In the genomic region with DNA sequence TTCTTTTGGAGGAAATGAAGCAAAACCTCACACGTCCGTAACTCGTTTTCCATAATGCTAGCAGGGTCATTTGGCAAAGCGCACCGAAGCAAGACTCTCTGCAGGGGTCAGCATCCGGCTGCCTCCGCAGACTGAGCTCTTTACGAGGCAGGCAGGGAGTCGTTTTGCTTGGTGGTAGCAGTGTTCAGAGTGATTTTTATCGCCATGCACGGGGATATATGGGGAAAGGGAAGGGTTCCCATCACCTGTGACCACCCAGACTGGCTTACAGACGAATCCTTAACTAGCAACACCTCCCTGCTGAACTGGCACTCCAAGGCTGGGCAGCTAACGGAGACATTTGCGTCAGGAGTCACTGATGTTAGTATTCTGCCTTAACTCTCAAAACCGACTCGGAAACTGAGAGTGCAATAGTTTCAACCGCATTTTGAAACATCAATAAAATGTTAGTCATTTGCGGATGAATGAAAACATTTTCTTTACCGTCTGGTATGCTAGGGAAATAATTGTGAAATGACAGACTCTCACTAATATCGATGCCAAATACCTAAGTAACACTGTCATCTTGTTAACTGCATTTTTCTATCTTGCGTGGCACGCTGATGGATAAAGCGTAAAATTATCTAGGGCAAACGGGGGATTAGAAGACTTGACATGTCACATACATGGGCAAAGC, we compare ENCODE assay signal across 1 cellular context.
TF ChIP-seq lines count a peak whose summit lies in the region.

No MANE protein-coding gene starts in this region.

TF ChIP-seq in GM12878, 131 proteins besides CTCF, POLR2A, EP300 and RAD21 (continued from another document):
- TF ChIP-seq, protein P1, sequence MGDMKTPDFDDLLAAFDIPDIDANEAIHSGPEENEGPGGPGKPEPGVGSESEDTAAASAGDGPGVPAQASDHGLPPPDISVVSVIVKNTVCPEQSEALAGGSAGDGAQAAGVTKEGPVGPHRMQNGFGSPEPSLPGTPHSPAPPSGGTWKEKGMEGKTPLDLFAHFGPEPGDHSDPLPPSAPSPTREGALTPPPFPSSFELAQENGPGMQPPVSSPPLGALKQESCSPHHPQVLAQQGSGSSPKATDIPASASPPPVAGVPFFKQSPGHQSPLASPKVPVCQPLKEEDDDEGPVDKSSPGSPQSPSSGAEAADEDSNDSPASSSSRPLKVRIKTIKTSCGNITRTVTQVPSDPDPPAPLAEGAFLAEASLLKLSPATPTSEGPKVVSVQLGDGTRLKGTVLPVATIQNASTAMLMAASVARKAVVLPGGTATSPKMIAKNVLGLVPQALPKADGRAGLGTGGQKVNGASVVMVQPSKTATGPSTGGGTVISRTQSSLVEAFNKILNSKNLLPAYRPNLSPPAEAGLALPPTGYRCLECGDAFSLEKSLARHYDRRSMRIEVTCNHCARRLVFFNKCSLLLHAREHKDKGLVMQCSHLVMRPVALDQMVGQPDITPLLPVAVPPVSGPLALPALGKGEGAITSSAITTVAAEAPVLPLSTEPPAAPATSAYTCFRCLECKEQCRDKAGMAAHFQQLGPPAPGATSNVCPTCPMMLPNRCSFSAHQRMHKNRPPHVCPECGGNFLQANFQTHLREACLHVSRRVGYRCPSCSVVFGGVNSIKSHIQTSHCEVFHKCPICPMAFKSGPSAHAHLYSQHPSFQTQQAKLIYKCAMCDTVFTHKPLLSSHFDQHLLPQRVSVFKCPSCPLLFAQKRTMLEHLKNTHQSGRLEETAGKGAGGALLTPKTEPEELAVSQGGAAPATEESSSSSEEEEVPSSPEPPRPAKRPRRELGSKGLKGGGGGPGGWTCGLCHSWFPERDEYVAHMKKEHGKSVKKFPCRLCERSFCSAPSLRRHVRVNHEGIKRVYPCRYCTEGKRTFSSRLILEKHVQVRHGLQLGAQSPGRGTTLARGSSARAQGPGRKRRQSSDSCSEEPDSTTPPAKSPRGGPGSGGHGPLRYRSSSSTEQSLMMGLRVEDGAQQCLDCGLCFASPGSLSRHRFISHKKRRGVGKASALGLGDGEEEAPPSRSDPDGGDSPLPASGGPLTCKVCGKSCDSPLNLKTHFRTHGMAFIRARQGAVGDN (IDR thresholded peaks at IDR 0.05) = no peak
- TF ChIP-seq EZH2 (IDR thresholded peaks at IDR 0.05; ENCODE audit: borderline replicate concordance, control insufficient read depth, low read depth, low read length) (no peak), HDGF (IDR thresholded peaks at IDR 0.05) (no peak), SMAD5 (IDR thresholded peaks at IDR 0.05; ENCODE audit: low read depth) (no peak), BHLHE40 (IDR thresholded peaks at IDR 0.05; ENCODE audit: borderline replicate concordance in 1 of 2, low read depth in 2 of 2, low read length in 1 of 2) (no peak), FOS (IDR thresholded peaks at IDR 0.05; ENCODE audit: borderline replicate concordance, extremely low read depth, insufficient read length) (no peak), KLF5 (IDR thresholded peaks at IDR 0.05; ENCODE audit: partially characterized antibody) (no peak), POU2F2 (IDR thresholded peaks at IDR 0.05; ENCODE audit: borderline replicate concordance, low read depth, low read length) (no peak), MEF2B (IDR thresholded peaks at IDR 0.05; ENCODE audit: partially characterized antibody, poor library complexity, severe bottlenecking) (no peak), RELA (IDR thresholded peaks at IDR 0.05; ENCODE audit: borderline replicate concordance, partially characterized antibody) (no peak), TAF1 (IDR thresholded peaks at IDR 0.05; ENCODE audit: borderline replicate concordance, low read depth, low read length) (no peak), MEF2A (IDR thresholded peaks at IDR 0.05; ENCODE audit: insufficient read depth, low read depth, low read length) (no peak), IRF4 (IDR thresholded peaks at IDR 0.05; ENCODE audit: low read depth, low read length) (peak; percentile 72; the same call in 1 of the 2 replicates), JUNB (IDR thresholded peaks at IDR 0.05) (peak; percentile 87), SUZ12 (IDR thresholded peaks at IDR 0.05; ENCODE audit: unreplicated experiment) (no peak), HDAC6 (IDR thresholded peaks at IDR 0.05; ENCODE audit: unreplicated experiment) (no peak), ZBED1 (IDR thresholded peaks at IDR 0.05; ENCODE audit: borderline replicate concordance) (peak; percentile 44; the same call in 1 of the 2 replicates), SIX5 (IDR thresholded peaks at IDR 0.05; ENCODE audit: low read depth, low read length, severe bottlenecking) (no peak), ESRRA (IDR thresholded peaks at IDR 0.05; ENCODE audit: low read length) (no peak), CHD2 (IDR thresholded peaks at IDR 0.05; ENCODE audit: borderline replicate concordance, low read depth, low read length) (no peak), YBX1 (IDR thresholded peaks at IDR 0.05) (no peak), ZNF217 (IDR thresholded peaks at IDR 0.05) (no peak), ZNF24 (IDR thresholded peaks at IDR 0.05) (no peak), MXI1 (IDR thresholded peaks at IDR 0.05; ENCODE audit: low read depth, low read length) (no peak), NBN (IDR thresholded peaks at IDR 0.05) (no peak), RAD51 (IDR thresholded peaks at IDR 0.05) (no peak), POLR2AphosphoS2 (IDR thresholded peaks at IDR 0.05; ENCODE audit: low read depth, low read length) (no peak), SMARCA5 (IDR thresholded peaks at IDR 0.05) (no peak), NFXL1 (IDR thresholded peaks at IDR 0.05; ENCODE audit: borderline replicate concordance) (no peak), EGR1 (IDR thresholded peaks at IDR 0.05; ENCODE audit: borderline replicate concordance in 1 of 2, low read depth in 2 of 2, low read length in 2 of 2) (no peak), GATAD2B (conservative IDR thresholded peaks at IDR 0.05; ENCODE audit: low read depth) (no peak), ZZZ3 (IDR thresholded peaks at IDR 0.05; ENCODE audit: control insufficient read depth, insufficient read length, low read depth) (no peak)
- TF ChIP-seq, protein P2, sequence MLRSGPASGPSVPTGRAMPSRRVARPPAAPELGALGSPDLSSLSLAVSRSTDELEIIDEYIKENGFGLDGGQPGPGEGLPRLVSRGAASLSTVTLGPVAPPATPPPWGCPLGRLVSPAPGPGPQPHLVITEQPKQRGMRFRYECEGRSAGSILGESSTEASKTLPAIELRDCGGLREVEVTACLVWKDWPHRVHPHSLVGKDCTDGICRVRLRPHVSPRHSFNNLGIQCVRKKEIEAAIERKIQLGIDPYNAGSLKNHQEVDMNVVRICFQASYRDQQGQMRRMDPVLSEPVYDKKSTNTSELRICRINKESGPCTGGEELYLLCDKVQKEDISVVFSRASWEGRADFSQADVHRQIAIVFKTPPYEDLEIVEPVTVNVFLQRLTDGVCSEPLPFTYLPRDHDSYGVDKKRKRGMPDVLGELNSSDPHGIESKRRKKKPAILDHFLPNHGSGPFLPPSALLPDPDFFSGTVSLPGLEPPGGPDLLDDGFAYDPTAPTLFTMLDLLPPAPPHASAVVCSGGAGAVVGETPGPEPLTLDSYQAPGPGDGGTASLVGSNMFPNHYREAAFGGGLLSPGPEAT (IDR thresholded peaks at IDR 0.05; ENCODE audit: low read depth) = no peak
- TF ChIP-seq, protein P3, sequence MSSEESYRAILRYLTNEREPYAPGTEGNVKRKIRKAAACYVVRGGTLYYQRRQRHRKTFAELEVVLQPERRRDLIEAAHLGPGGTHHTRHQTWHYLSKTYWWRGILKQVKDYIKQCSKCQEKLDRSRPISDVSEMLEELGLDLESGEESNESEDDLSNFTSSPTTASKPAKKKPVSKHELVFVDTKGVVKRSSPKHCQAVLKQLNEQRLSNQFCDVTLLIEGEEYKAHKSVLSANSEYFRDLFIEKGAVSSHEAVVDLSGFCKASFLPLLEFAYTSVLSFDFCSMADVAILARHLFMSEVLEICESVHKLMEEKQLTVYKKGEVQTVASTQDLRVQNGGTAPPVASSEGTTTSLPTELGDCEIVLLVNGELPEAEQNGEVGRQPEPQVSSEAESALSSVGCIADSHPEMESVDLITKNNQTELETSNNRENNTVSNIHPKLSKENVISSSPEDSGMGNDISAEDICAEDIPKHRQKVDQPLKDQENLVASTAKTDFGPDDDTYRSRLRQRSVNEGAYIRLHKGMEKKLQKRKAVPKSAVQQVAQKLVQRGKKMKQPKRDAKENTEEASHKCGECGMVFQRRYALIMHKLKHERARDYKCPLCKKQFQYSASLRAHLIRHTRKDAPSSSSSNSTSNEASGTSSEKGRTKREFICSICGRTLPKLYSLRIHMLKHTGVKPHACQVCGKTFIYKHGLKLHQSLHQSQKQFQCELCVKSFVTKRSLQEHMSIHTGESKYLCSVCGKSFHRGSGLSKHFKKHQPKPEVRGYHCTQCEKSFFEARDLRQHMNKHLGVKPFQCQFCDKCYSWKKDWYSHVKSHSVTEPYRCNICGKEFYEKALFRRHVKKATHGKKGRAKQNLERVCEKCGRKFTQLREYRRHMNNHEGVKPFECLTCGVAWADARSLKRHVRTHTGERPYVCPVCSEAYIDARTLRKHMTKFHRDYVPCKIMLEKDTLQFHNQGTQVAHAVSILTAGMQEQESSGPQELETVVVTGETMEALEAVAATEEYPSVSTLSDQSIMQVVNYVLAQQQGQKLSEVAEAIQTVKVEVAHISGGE (CRISPR knock-in tag; IDR thresholded peaks at IDR 0.05) = no peak
- TF ChIP-seq, protein P4, sequence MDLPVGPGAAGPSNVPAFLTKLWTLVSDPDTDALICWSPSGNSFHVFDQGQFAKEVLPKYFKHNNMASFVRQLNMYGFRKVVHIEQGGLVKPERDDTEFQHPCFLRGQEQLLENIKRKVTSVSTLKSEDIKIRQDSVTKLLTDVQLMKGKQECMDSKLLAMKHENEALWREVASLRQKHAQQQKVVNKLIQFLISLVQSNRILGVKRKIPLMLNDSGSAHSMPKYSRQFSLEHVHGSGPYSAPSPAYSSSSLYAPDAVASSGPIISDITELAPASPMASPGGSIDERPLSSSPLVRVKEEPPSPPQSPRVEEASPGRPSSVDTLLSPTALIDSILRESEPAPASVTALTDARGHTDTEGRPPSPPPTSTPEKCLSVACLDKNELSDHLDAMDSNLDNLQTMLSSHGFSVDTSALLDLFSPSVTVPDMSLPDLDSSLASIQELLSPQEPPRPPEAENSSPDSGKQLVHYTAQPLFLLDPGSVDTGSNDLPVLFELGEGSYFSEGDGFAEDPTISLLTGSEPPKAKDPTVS (IDR thresholded peaks at IDR 0.05; ENCODE audit: low read depth, low read length) = no peak
- TF ChIP-seq, protein P5, sequence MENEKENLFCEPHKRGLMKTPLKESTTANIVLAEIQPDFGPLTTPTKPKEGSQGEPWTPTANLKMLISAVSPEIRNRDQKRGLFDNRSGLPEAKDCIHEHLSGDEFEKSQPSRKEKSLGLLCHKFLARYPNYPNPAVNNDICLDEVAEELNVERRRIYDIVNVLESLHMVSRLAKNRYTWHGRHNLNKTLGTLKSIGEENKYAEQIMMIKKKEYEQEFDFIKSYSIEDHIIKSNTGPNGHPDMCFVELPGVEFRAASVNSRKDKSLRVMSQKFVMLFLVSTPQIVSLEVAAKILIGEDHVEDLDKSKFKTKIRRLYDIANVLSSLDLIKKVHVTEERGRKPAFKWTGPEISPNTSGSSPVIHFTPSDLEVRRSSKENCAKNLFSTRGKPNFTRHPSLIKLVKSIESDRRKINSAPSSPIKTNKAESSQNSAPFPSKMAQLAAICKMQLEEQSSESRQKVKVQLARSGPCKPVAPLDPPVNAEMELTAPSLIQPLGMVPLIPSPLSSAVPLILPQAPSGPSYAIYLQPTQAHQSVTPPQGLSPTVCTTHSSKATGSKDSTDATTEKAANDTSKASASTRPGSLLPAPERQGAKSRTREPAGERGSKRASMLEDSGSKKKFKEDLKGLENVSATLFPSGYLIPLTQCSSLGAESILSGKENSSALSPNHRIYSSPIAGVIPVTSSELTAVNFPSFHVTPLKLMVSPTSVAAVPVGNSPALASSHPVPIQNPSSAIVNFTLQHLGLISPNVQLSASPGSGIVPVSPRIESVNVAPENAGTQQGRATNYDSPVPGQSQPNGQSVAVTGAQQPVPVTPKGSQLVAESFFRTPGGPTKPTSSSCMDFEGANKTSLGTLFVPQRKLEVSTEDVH (IDR thresholded peaks at IDR 0.05; ENCODE audit: low read depth, partially characterized antibody) = no peak
- TF ChIP-seq, protein P6, sequence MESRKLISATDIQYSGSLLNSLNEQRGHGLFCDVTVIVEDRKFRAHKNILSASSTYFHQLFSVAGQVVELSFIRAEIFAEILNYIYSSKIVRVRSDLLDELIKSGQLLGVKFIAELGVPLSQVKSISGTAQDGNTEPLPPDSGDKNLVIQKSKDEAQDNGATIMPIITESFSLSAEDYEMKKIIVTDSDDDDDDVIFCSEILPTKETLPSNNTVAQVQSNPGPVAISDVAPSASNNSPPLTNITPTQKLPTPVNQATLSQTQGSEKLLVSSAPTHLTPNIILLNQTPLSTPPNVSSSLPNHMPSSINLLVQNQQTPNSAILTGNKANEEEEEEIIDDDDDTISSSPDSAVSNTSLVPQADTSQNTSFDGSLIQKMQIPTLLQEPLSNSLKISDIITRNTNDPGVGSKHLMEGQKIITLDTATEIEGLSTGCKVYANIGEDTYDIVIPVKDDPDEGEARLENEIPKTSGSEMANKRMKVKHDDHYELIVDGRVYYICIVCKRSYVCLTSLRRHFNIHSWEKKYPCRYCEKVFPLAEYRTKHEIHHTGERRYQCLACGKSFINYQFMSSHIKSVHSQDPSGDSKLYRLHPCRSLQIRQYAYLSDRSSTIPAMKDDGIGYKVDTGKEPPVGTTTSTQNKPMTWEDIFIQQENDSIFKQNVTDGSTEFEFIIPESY (IDR thresholded peaks at IDR 0.05) = no peak
- TF ChIP-seq, protein P7, sequence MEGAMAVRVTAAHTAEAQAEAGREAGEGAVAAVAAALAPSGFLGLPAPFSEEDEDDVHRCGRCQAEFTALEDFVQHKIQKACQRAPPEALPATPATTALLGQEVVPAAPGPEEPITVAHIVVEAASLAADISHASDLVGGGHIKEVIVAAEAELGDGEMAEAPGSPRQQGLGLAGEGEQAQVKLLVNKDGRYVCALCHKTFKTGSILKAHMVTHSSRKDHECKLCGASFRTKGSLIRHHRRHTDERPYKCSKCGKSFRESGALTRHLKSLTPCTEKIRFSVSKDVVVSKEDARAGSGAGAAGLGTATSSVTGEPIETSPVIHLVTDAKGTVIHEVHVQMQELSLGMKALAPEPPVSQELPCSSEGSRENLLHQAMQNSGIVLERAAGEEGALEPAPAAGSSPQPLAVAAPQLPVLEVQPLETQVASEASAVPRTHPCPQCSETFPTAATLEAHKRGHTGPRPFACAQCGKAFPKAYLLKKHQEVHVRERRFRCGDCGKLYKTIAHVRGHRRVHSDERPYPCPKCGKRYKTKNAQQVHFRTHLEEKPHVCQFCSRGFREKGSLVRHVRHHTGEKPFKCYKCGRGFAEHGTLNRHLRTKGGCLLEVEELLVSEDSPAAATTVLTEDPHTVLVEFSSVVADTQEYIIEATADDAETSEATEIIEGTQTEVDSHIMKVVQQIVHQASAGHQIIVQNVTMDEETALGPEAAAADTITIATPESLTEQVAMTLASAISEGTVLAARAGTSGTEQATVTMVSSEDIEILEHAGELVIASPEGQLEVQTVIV (IDR thresholded peaks at IDR 0.05; ENCODE audit: borderline replicate concordance, partially characterized antibody) = no peak
